Comparison of ENCODE assay signal across 23 cellular contexts in the genomic region with DNA sequence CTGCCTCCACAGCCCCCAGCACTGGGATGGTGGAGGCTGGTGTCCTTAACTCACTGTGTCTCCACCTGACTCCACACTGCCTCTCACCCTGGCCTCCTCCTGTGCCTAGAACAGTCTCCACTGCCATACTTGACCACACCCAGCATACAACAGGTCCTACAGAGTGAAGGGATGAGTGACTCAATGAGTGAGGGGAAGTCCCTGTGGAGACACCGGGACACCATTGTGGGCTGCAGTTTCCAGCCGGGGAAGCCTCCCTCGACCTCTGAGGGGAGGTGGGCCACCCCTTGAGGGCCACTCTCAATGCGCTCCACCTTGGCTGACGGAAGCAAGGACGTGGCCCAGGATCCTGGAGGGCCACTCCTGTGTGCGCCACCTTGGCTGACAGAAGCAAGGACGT. TPM values are rescaled to one million over a fixed set of nuclear protein-coding genes. Genes with fewer than 3 reads are reported as not detected.
"Had no signal": no experiment of that assay in that cellular context is flagged by ENCODE, and none has a peak within 500 bp of the region (broad histone marks: within the 10 kb centered on the region; RNA-seq: fewer than 3 reads in every experiment).

No MANE protein-coding gene starts in this region.

- H3K4me3 Mint-ChIP-seq: nephron progenitor cell; stimulated activated effector memory CD8-positive, alpha-beta T cell treated with anti-CD3 and anti-CD28 coated beads, Interleukin-12 subunit alpha, Interleukin-12 subunit beta, amount 100 ng/mL, for 72 hours; type B pancreatic cell had no signal

- H3K36me3 ChIP-seq: esophagus muscularis mucosa, neutrophil, right lobe of liver, suprapubic skin, thyroid gland had no signal

- DNase-seq: effector memory CD4-positive, alpha-beta T cell; left colon; left ventricle myocardium superior; mesendoderm; naive thymus-derived CD4-positive, alpha-beta T cell; nephron progenitor cell; right lobe of liver; stimulated activated CD4-positive, alpha-beta T cell treated with anti-CD3 and anti-CD28 coated beads, Interleukin-4, amount 100 ng/mL, for 1 hour; stimulated activated CD8-positive, alpha-beta memory T cell treated with anti-CD3 and anti-CD28 coated beads, Interleukin-4, amount 100 ng/mL, for 48 hours; stimulated activated naive CD8-positive, alpha-beta T cell treated with anti-CD3 and anti-CD28 coated beads, Interleukin-15, Interleukin-2, amounts not matched to agents 100 U/mL and 50 U/mL, for 24 hours; thyroid gland had no signal

- ATAC-seq: gastroesophageal sphincter; left colon; left ventricle myocardium superior; naive thymus-derived CD4-positive, alpha-beta T cell; right lobe of liver; stimulated activated effector memory CD8-positive, alpha-beta T cell treated with anti-CD3 and anti-CD28 coated beads, Interleukin-12 subunit alpha, Interleukin-12 subunit beta, amount 100 ng/mL, for 72 hours; stimulated activated naive CD8-positive, alpha-beta T cell treated with anti-CD3 and anti-CD28 coated beads, Interleukin-15, Interleukin-2, amounts not matched to agents 100 U/mL and 50 U/mL, for 24 hours had no signal

- H3K4me3 ChIP-seq: gastroesophageal sphincter, right lobe of liver, suprapubic skin, thyroid gland had no signal

- FAIRE-seq: endometrium, urothelium cell line had no signal

- H3K27ac Mint-ChIP-seq: nephron progenitor cell; stimulated activated effector memory CD8-positive, alpha-beta T cell treated with anti-CD3 and anti-CD28 coated beads, Interleukin-12 subunit alpha, Interleukin-12 subunit beta, amount 100 ng/mL, for 72 hours; type B pancreatic cell had no signal

- H3K4me1 ChIP-seq: right lobe of liver had no signal

- H3K27me3 Mint-ChIP-seq: type B pancreatic cell had no signal

- H3K36me3 Mint-ChIP-seq: stimulated activated effector memory CD8-positive, alpha-beta T cell treated with anti-CD3 and anti-CD28 coated beads, Interleukin-12 subunit alpha, Interleukin-12 subunit beta, amount 100 ng/mL, for 72 hours had no signal

- H3K9me3 ChIP-seq: right lobe of liver, thyroid gland had no signal

- H3K27me3 ChIP-seq: gastroesophageal sphincter, right lobe of liver, thyroid gland had no signal

- H3K27ac ChIP-seq: epithelial cell of prostate, esophagus muscularis mucosa, gastroesophageal sphincter, neutrophil, right lobe of liver, suprapubic skin had no signal

RNA-seq across cellular contexts. Expression of gene ZSCAN1, which starts 22.4 kb away (rescaled TPM):
- total RNA-seq: esophagus muscularis mucosa; fibroblast of villous mesenchyme; gastroesophageal sphincter; kidney epithelial cell; left colon; left ventricle myocardium superior; naive thymus-derived CD4-positive, alpha-beta T cell; osteocyte; right lobe of liver; suprapubic skin had no signal
- polyA plus RNA-seq: naive thymus-derived CD4-positive, alpha-beta T cell had no signal
